8 cellular contexts compared by ENCODE assay signal in genomic region chr3:155870133-155870944, GRCh38. TPM values are rescaled to one million over a fixed set of nuclear protein-coding genes. Genes with fewer than 3 reads are reported as not detected.
A peak's percentile ranks its signal among the peaks of the same experiment; 100 is the strongest.
DNase-seq lines count a peak whose midpoint lies in the region; ATAC-seq and TF ChIP-seq lines count a peak whose summit lies in the region.

GMPS (plus strand) TSS chr3:155870650; CDS start chr3:155870871, 221 bp downstream.

- no peaks in the 10 kb centered on the region for H3K27me3 Mint-ChIP-seq in Calu3 (ENCODE audit: unreplicated experiment)
- no peaks in the 10 kb centered on the region for H3K27me3 Mint-ChIP-seq in endodermal cell (ENCODE audit: insufficient read depth)

- CTCF ChIA-PET in Calu3 (lab: Charles Lee): interaction anchor here (0.5 to 3.4 kb wide), 8 partner anchors 11 to 535 kb away, joined by 3 to 16 read pairs (median 4); partner anchors contain the start of genes C3orf33 and SLC33A1

- H3K9ac ChIP-seq in HUES48 (ENCODE audit: low read depth, low read length) (peak within 1 kb of the TSS; percentile 95), NT2/D1 (ENCODE audit: insufficient read length, low read depth) (peak within 1 kb of the TSS; percentile 99), endodermal cell (ENCODE audit: extremely low read depth, low read length, poor library complexity, severe bottlenecking) (peak within 1 kb of the TSS; percentile 83)

- no peaks in the 10 kb centered on the region for H3K9me3 ChIP-seq in HUES48 (ENCODE audit: control insufficient read depth, insufficient read depth, low read length)
- H3K9me3 ChIP-seq in NT2/D1 (ENCODE audit: insufficient read depth, low read length): no peaks in the 10 kb centered on the region
- H3K9me3 ChIP-seq in endodermal cell (ENCODE audit: control insufficient read depth, low read length): no peaks in the 10 kb centered on the region
- no peaks in the 10 kb centered on the region for H3K9me3 ChIP-seq in mesodermal cell (ENCODE audit: control insufficient read depth, low read length)

- TF ChIP-seq CTCF in Calu3 (IDR thresholded peaks at IDR 0.05; ENCODE audit: unreplicated experiment) (peak; percentile 21), endodermal cell (conservative IDR thresholded peaks at IDR 0.05) (peak; percentile 73)

- H3K27me3 ChIP-seq in HUES48 (ENCODE audit: control insufficient read depth, insufficient read depth, low read length) (no peaks in the 10 kb centered on the region), NT2/D1 (ENCODE audit: insufficient read depth, insufficient read length) (no peaks in the 10 kb centered on the region), endodermal cell (ENCODE audit: control insufficient read depth, insufficient read depth, low read length, poor library complexity, severe bottlenecking) (no peaks in the 10 kb centered on the region)

- H3K36me3 ChIP-seq in HUES48 (ENCODE audit: control insufficient read depth, insufficient read depth, low read length): no peaks in the 10 kb centered on the region
- H3K36me3 ChIP-seq in NT2/D1 (ENCODE audit: insufficient read depth, insufficient read length, low read length): no peaks in the 10 kb centered on the region
- H3K36me3 ChIP-seq in endodermal cell (ENCODE audit: control insufficient read depth, insufficient read depth, low read length): no peaks in the 10 kb centered on the region
- H3K36me3 ChIP-seq in mesodermal cell (ENCODE audit: control insufficient read depth, insufficient read depth, low read length): no peaks in the 10 kb centered on the region

- H3K9me3 Mint-ChIP-seq in Calu3 (ENCODE audit: low read depth, unreplicated experiment) (no peaks in the 10 kb centered on the region), endodermal cell (no peaks in the 10 kb centered on the region)

- H3K4me1 Mint-ChIP-seq in Calu3 (ENCODE audit: low read depth, unreplicated experiment) (peaks cover 37% of the 10 kb centered on the region), endodermal cell (peaks cover 17% of the 10 kb centered on the region)

- peak within 1 kb of the TSS; percentile 97 for H3K27ac ChIP-seq in HUES48 (ENCODE audit: low read depth, low read length)
- H3K27ac ChIP-seq in endodermal cell (ENCODE audit: low read depth, low read length): peak within 1 kb of the TSS; percentile 95
- H3K27ac ChIP-seq in mesodermal cell (ENCODE audit: low read depth, low read length, severe bottlenecking): peak within 1 kb of the TSS; percentile 92

- ATAC-seq in GM21390 (IDR thresholded peaks at IDR 0.05; ENCODE audit: unreplicated experiment): peak; percentile 89

- H3K4me3 Mint-ChIP-seq in Calu3 (ENCODE audit: low read depth, unreplicated experiment) (peak within 1 kb of the TSS; percentile 97), endodermal cell (peak within 1 kb of the TSS; percentile 92)

- H3K27ac Mint-ChIP-seq in Calu3 (ENCODE audit: unreplicated experiment) (peak within 1 kb of the TSS; percentile 86), endodermal cell (peak within 1 kb of the TSS; percentile 95)

- H3K36me3 Mint-ChIP-seq in Calu3 (ENCODE audit: insufficient read depth, unreplicated experiment) (peaks cover 37% of the 10 kb centered on the region), endodermal cell (ENCODE audit: low read depth) (peaks cover 1% of the 10 kb centered on the region)

- H3K4me1 ChIP-seq in HUES48 (ENCODE audit: control insufficient read depth, insufficient read depth, low read length) (peaks cover 23% of the 10 kb centered on the region), NT2/D1 (ENCODE audit: insufficient read depth, insufficient read length) (peaks cover 4% of the 10 kb centered on the region), endodermal cell (ENCODE audit: control insufficient read depth, insufficient read depth, low read length) (peaks cover 8% of the 10 kb centered on the region), mesodermal cell (ENCODE audit: control insufficient read depth, insufficient read depth, low read length, poor library complexity, severe bottlenecking) (no peaks in the 10 kb centered on the region)

- DNase-seq in Calu3 (peak; percentile 100), NT2/D1 (ENCODE audit: low read depth, low spot score) (peak; percentile 92), endodermal cell (peak; percentile 99)
- DNase-seq in activated CD8-positive, alpha-beta memory T cell treated with anti-CD3 and anti-CD28 coated beads, Interleukin-2, amount 50 U/mL, for 1 hour (ENCODE audit: extremely low read depth): peak; percentile 67
- peak; percentile 88 to 97 for DNase-seq in stimulated activated CD8-positive, alpha-beta memory T cell treated with anti-CD3 and anti-CD28 coated beads, Interleukin-15, amount 100 ng/mL, for 4 hours (ENCODE audit: low read depth in 2 of 2)

- 0 to 1% methylated on average over 23 to 83 of the region's 83 CpGs for WGBS in endodermal cell (ENCODE audit: insufficient coverage in 1 of 2, insufficient read length in 1 of 2), 2 experiments
- 1% methylated on average over 74 to 77 of the region's 83 CpGs for WGBS in mesodermal cell (ENCODE audit: insufficient coverage in 2 of 2), 2 experiments

- H3K4me3 ChIP-seq in HUES48 (ENCODE audit: low read depth, low read length): peak within 1 kb of the TSS; percentile 97
- peak within 1 kb of the TSS; percentile 96 for H3K4me3 ChIP-seq in NT2/D1 (ENCODE audit: insufficient read length, low read depth)
- H3K4me3 ChIP-seq in endodermal cell (ENCODE audit: low read length): peak within 1 kb of the TSS; percentile 89
- peak within 1 kb of the TSS; percentile 95 for H3K4me3 ChIP-seq in mesodermal cell (ENCODE audit: extremely low read depth, insufficient read depth, low read length, poor library complexity, severe bottlenecking)

- intact Hi-C loops in Calu3 (cut with micrococcal nuclease; ENCODE audit: unreplicated experiment): loop anchor here (5.0 kb wide), 2 partner anchors 128 to 313 kb away; no protein-coding TSS in a partner anchor

- BruUV-seq in Calu3 (replicated peaks; lab: Mats Ljungman, UMichigan): no TSS peak

RNA-seq across cellular contexts. Expression of gene GMPS, which starts in this region (rescaled TPM):
- total RNA-seq in Calu3 (2022) (171 and 194 TPM in 2 replicates), endodermal cell (100 to 1,000 TPM; 112 to 138 TPM)
- polyA plus RNA-seq in endodermal cell (2013, experiment 1 of 2): 113 TPM
- polyA plus RNA-seq in endodermal cell (2013, experiment 2 of 2): 106 TPM
- 103 TPM for polyA plus RNA-seq in mesodermal cell (2013, experiment 1 of 2)
- polyA plus RNA-seq in mesodermal cell (2013, experiment 2 of 2): 103 TPM

Comparison
In these comparisons a context has a peak if more than half of its experiments do, and no peak if none do; other contexts are left out.
1. Peak in every context shown above with its lines: DNase-seq, ATAC-seq, H3K4me3 ChIP-seq and H3K27ac ChIP-seq.